ENCODE assay signal across 8 cellular contexts in genomic region chr11:2699531-2700414, GRCh38. TPM values are rescaled to one million over a fixed set of nuclear protein-coding genes. Genes with fewer than 3 reads are reported as not detected.
DNase-seq lines count a peak whose midpoint lies in the region; ATAC-seq and TF ChIP-seq lines count a peak whose summit lies in the region.

Gene KCNQ1OT1, minus strand, starts transcription at chr11:2699994.

- no peaks in the 10 kb centered on the region for H3K9me3 Mint-ChIP-seq in activated CD4-positive, alpha-beta memory T cell treated with anti-CD3 and anti-CD28 coated beads, Interleukin-2, amount 10 ng/mL, durations not matched to agents 7 days and 5 days

- POLR2A ChIA-PET in activated CD4-positive, alpha-beta memory T cell treated with anti-CD3 and anti-CD28 coated beads, Interleukin-2, amount 10 ng/mL, durations not matched to agents 7 days and 5 days (lab: Charles Lee): interaction anchor here (1.0 to 1.4 kb wide), 3 partner anchors 9 to 229 kb away, joined by 3 to 6 read pairs (median 3); partner anchors contain the start of gene PHLDA2

- CTCF ChIA-PET in activated CD4-positive, alpha-beta memory T cell treated with anti-CD3 and anti-CD28 coated beads, Interleukin-2, amount 10 ng/mL, durations not matched to agents 7 days and 5 days (lab: Charles Lee): no interaction called here

- WGBS in lung, 2 donors: 55 to 58% methylated on average over 86 to 98 of the region's 98 CpGs

- H3K36me3 Mint-ChIP-seq in activated CD4-positive, alpha-beta memory T cell treated with anti-CD3 and anti-CD28 coated beads, Interleukin-2, amount 10 ng/mL, durations not matched to agents 7 days and 5 days (ENCODE audit: low read depth): no peaks in the 10 kb centered on the region

- peak within 1 kb of the TSS; percentile 95 to 96 for H3K27ac ChIP-seq in lung (ENCODE audit: low read depth in 1 of 2, low read length in 1 of 2)

- peaks cover 2 to 3% of the 10 kb centered on the region in 2 donors for H3K4me1 ChIP-seq in lung (ENCODE audit: control insufficient read depth in 2 of 2, insufficient read depth in 2 of 2, low read length in 2 of 2)

- TF ChIP-seq CTCF in lung (IDR thresholded peaks at IDR 0.05; ENCODE audit: control extremely low read depth, extremely low read depth): no peak

- no peaks in the 10 kb centered on the region for H3K27me3 Mint-ChIP-seq in activated CD4-positive, alpha-beta memory T cell treated with anti-CD3 and anti-CD28 coated beads, Interleukin-2, amount 10 ng/mL, durations not matched to agents 7 days and 5 days

- peaks cover 11% of the 10 kb centered on the region for H3K4me1 Mint-ChIP-seq in activated CD4-positive, alpha-beta memory T cell treated with anti-CD3 and anti-CD28 coated beads, Interleukin-2, amount 10 ng/mL, durations not matched to agents 7 days and 5 days

- no peaks in the 10 kb centered on the region for H3K9me3 ChIP-seq in lung (ENCODE audit: control insufficient read depth in 2 of 2, insufficient read depth in 1 of 2, low read length in 1 of 2)

- peak within 1 kb of the TSS; percentile 65 for H3K4me3 ChIP-seq in lung

- peak within 1 kb of the TSS; percentile 61 for H3K27ac Mint-ChIP-seq in activated CD4-positive, alpha-beta memory T cell treated with anti-CD3 and anti-CD28 coated beads, Interleukin-2, amount 10 ng/mL, durations not matched to agents 7 days and 5 days

- H3K27me3 ChIP-seq in lung (ENCODE audit: control insufficient read depth, insufficient read depth): no peaks in the 10 kb centered on the region

- ATAC-seq in GM19328 (IDR thresholded peaks at IDR 0.05; ENCODE audit: unreplicated experiment) (peak; percentile 82), HG03469 (IDR thresholded peaks at IDR 0.05; ENCODE audit: unreplicated experiment) (peak; percentile 75), lung (ENCODE audit: insufficient read depth, low FRiP score) (peak; percentile 93)

- peak; percentile 44 to 91 (median 83) for DNase-seq in C1 segment of cervical spinal cord (lab: John Stamatoyannopoulos, UW)
- peak; percentile 87 for DNase-seq in NCI-H748 (lab: John Stamatoyannopoulos, UW; ENCODE audit: unreplicated experiment)
- peak; percentile 91 for DNase-seq in activated CD4-positive, alpha-beta memory T cell treated with anti-CD3 and anti-CD28 coated beads, Interleukin-2, amount 10 ng/mL, durations not matched to agents 7 days and 5 days
- peak; percentile 91 for DNase-seq in ecto neural progenitor cell (ENCODE audit: low spot score)
- DNase-seq in lung (ENCODE audit: low spot score): peak; percentile 88
- DNase-seq in stimulated activated CD4-positive, alpha-beta T cell treated with anti-CD3 and anti-CD28 coated beads, TNF-alpha, amount 100 ng/mL, for 1 hour (ENCODE audit: low read depth in 3 of 3, low spot score in 1 of 3): peak; percentile 67 to 76 (median 67)

- H3K36me3 ChIP-seq in lung (ENCODE audit: control insufficient read depth in 2 of 2, insufficient read depth in 2 of 2, low read length in 2 of 2): no peaks in the 10 kb centered on the region

- H3K4me3 Mint-ChIP-seq in activated CD4-positive, alpha-beta memory T cell treated with anti-CD3 and anti-CD28 coated beads, Interleukin-2, amount 10 ng/mL, durations not matched to agents 7 days and 5 days: peak within 1 kb of the TSS; percentile 79

RNA-seq across cellular contexts. Expression of gene KCNQ1OT1, which starts in this region (rescaled TPM):
- total RNA-seq in activated CD4-positive, alpha-beta memory T cell treated with anti-CD3 and anti-CD28 coated beads, Interleukin-2, amount 10 ng/mL, durations not matched to agents 7 days and 5 days: under 1 TPM; 0.25 to 0.28 TPM
- 10 to 100 TPM in 1 of 2 donors, 1 to 10 TPM in 1; 2.9 to 14.5 TPM for total RNA-seq in lung
- polyA plus RNA-seq in lung: under 1 TPM; 0.02 to 0.55 TPM

Comparison
In these comparisons a context has a peak if more than half of its experiments do, and no peak if none do; other contexts are left out.
1. Peak in every context shown above with its lines: DNase-seq, ATAC-seq, H3K4me3 ChIP-seq and H3K27ac ChIP-seq.
2. Peak in DNase-seq in activated CD4-positive, alpha-beta memory T cell treated with anti-CD3 and anti-CD28 coated beads, Interleukin-2, amount 10 ng/mL, durations not matched to agents 7 days and 5 days; RNA of the gene not detected or under 1 TPM.